ENCODE assay signal across 25 cellular contexts in genomic region chr2:101157272-101157671, GRCh38. TPM values are rescaled to one million over a fixed set of nuclear protein-coding genes. Genes with fewer than 3 reads are reported as not detected.
DNase-seq lines count a peak whose midpoint lies in the region; ATAC-seq and FAIRE-seq lines count a peak whose summit lies in the region.
"Had no signal": no experiment of that assay in that cellular context is flagged by ENCODE, and none has a peak within 500 bp of the region (broad histone marks: within the 10 kb centered on the region; RNA-seq: fewer than 3 reads in every experiment).

No MANE protein-coding gene starts in this region.

- H3K36me3 Mint-ChIP-seq in activated T-cell treated with anti-CD3 and anti-CD28 coated beads, Interleukin-2, amount 50 U/mL, for 4 hours (ENCODE audit: insufficient read depth), result no peaks in the 10 kb centered on the region
- H3K36me3 Mint-ChIP-seq: CD4-positive, alpha-beta memory T cell had no signal

- H3K4me3 Mint-ChIP-seq in activated T-cell treated with anti-CD3 and anti-CD28 coated beads, Interleukin-2, amount 50 U/mL, for 4 hours, result no peak overlapping the region
- H3K4me3 Mint-ChIP-seq: CD4-positive, alpha-beta memory T cell had no signal

- H3K9me3 Mint-ChIP-seq in activated T-cell treated with anti-CD3 and anti-CD28 coated beads, Interleukin-2, amount 50 U/mL, for 4 hours, result no peaks in the 10 kb centered on the region
- H3K9me3 Mint-ChIP-seq: CD4-positive, alpha-beta memory T cell had no signal

- DNase-seq in activated CD4-positive, CD25-positive, alpha-beta regulatory T cell (lab: John Stamatoyannopoulos, UW), result no peak
- no peak for DNase-seq in activated T-cell treated with anti-CD3 and anti-CD28 coated beads, Interleukin-2, amount 50 U/mL, for 4 hours
- DNase-seq in activated T-cell treated with anti-CD3 and anti-CD28 coated beads for 4 hours (no peak), posterior vena cava (ENCODE audit: low spot score) (peak; percentile 29), urothelium cell line (ENCODE audit: low spot score) (no peak)
- DNase-seq in activated T-cell treated with anti-CD3 and anti-CD28 coated beads, Interleukin-2, amount 50 U/mL, for 48 hours, result peak; percentile 23 to 32
- DNase-seq: ACHN; Caco-2; CD4-positive, alpha-beta memory T cell; DMS 273 treated with DMSO at 0.1 percent for 48 hours; DMS79 treated with DMSO at 0.1 percent for 48 hours; GOT3; KBM-7; MM.1S; NCI-H1092; NCI-H1436; NCI-H1930; NCI-H748 treated with DMSO at 0.1 percent for 48 hours; NK-92 treated with Interleukin-12 subunit alpha and Interleukin-12 subunit beta, amount 100 ng/mL, for 24 hours had no signal

- FAIRE-seq in urothelium cell line (lab: Jason Lieb, UNC), result no peak
- FAIRE-seq: GM12892, GM18507 had no signal

- peak; percentile 27 to 58 for ATAC-seq in activated CD4-positive, CD25-positive, alpha-beta regulatory T cell treated with anti-CD3 and anti-CD28 coated beads, Interleukin-2, amount 50 U/mL, for 24 hours
- ATAC-seq in activated T-cell treated with anti-CD3 and anti-CD28 coated beads, Interleukin-2, amount 50 U/mL, for 4 hours, result peak; percentile 32 to 59
- no peak for ATAC-seq in HG03520 (IDR thresholded peaks at IDR 0.05; ENCODE audit: unreplicated experiment)
- ATAC-seq: HCT116, Panc1 had no signal

- no peaks in the 10 kb centered on the region for H3K27me3 Mint-ChIP-seq in activated T-cell treated with anti-CD3 and anti-CD28 coated beads, Interleukin-2, amount 50 U/mL, for 4 hours (ENCODE audit: low read depth)
- H3K27me3 Mint-ChIP-seq: CD4-positive, alpha-beta memory T cell had no signal

- peaks cover 5% of the 10 kb centered on the region for H3K4me1 Mint-ChIP-seq in activated T-cell treated with anti-CD3 and anti-CD28 coated beads, Interleukin-2, amount 50 U/mL, for 4 hours (ENCODE audit: low read depth)

- intact Hi-C loops in posterior vena cava (cut with DNase I), result loop anchor here in 1 of 2 donors (10.0 kb wide), 2 partner anchors 122 to 152 kb away; partner anchors contain the start of gene RPL31

RNA-seq across cellular contexts. Expression of gene TBC1D8, which starts 6.1 kb away (rescaled TPM):
- total RNA-seq in activated T-cell treated with anti-CD3 and anti-CD28 coated beads, Interleukin-2, amount 50 U/mL, for 4 hours, result 1 to 10 TPM in 1 of 3 donors, under 1 TPM in 2; 0.58 to 1.1 (median 0.68) TPM
- 10 to 100 TPM; 13.5 to 13.9 TPM for total RNA-seq in posterior vena cava

Comparison
In these comparisons a context has a peak if more than half of its experiments do, and no peak if none do; other contexts are left out.
1. DNase-seq: peak in activated T-cell treated with anti-CD3 and anti-CD28 coated beads, Interleukin-2, amount 50 U/mL, for 48 hours (2 of 2) and posterior vena cava (single experiment); none in activated CD4-positive, CD25-positive, alpha-beta regulatory T cell (0 of 4), activated T-cell treated with anti-CD3 and anti-CD28 coated beads, Interleukin-2, amount 50 U/mL, for 4 hours (single experiment), activated T-cell treated with anti-CD3 and anti-CD28 coated beads for 4 hours (single experiment) and urothelium cell line (single experiment).
2. RNA of gene TBC1D8, which starts 6.1 kb away (total RNA-seq): 13.5 to 13.9 TPM in posterior vena cava; 0.58 to 1.1 TPM in activated T-cell treated with anti-CD3 and anti-CD28 coated beads, Interleukin-2, amount 50 U/mL, for 4 hours; every median in the first group is over 4 times any median in the second.